Comparison of ENCODE assay signal across 1 cellular context in the genomic region with DNA sequence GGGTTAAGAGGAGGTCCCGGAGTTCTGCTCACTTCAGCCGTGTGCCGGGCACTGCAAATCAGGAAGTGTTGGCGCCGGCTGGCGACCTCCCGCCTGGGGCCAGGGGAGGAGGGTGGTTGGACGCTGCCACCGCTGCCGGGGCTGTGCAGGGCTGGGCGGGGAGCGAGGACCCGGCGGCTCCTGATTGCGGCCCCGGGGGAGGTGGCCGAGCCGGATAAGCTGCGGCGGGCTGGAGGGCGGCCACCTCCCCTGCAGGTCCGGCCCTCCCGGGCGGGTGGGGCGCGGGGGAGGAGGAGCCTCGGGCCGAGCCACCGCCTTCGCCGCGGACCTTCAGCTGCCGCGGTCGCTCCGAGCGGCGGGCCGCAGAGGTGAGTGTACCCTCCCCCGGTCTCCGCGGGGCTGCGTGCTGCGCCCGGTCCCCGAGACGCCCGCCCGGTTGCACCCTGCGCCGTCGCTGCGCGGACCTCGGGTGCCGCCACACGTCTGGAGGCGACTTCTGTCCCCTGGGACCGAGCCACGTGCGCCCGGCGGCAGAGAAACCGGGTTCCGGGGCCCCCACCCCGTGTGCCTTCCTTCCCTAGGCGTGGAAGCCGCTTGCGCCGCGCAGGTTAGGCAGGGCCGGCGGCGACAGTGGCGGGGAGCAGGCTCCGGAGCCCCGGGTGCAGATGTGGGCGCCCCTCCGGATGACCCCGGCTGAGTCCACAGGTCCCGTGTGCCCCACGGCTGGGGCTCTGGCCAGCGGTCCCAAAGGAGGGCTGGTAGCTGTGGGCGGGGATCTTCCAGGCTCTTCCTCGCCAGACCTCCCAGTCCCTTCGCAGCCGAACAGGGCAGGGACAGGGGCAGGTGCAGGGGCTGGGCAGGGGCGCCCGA.
TF ChIP-seq lines count a peak whose summit lies in the region.

A gene with protein sequence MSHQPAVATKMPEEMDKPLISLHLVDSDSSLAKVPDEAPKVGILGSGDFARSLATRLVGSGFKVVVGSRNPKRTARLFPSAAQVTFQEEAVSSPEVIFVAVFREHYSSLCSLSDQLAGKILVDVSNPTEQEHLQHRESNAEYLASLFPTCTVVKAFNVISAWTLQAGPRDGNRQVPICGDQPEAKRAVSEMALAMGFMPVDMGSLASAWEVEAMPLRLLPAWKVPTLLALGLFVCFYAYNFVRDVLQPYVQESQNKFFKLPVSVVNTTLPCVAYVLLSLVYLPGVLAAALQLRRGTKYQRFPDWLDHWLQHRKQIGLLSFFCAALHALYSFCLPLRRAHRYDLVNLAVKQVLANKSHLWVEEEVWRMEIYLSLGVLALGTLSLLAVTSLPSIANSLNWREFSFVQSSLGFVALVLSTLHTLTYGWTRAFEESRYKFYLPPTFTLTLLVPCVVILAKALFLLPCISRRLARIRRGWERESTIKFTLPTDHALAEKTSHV (plus strand): TSS at position 314 of the 870 bp plus-strand sequence. CDS start 7,179 bp downstream, outside the sequence.

TF ChIP-seq in HepG2, 621 proteins besides CTCF, POLR2A, EP300 and RAD21 (continued from another document and continues in another):
- no peak for TF ChIP-seq TEAD3 (CRISPR knock-in tag; optimal IDR thresholded peaks at IDR 0.05; ENCODE audit: borderline replicate concordance)
- no peak for TF ChIP-seq KDM6A (CRISPR knock-in tag; IDR thresholded peaks at IDR 0.05; ENCODE audit: low read depth)
- TF ChIP-seq SIX4 (CRISPR knock-in tag; IDR thresholded peaks at IDR 0.05): peak; percentile 14; the same call in 1 of the 2 replicates
- TF ChIP-seq SMAD1 (CRISPR knock-in tag; IDR thresholded peaks at IDR 0.05; ENCODE audit: borderline replicate concordance, low read depth): no peak
- no peak; the same call in none of the 2 replicates for TF ChIP-seq KAT7 (CRISPR knock-in tag; IDR thresholded peaks at IDR 0.05; ENCODE audit: borderline replicate concordance)
- TF ChIP-seq ATF7 (IDR thresholded peaks at IDR 0.05): no peak
- peak; percentile 17; the same call in 1 of the 2 replicates for TF ChIP-seq ATF7 (CRISPR knock-in tag; IDR thresholded peaks at IDR 0.05)
- no peak for TF ChIP-seq ZNF501 (CRISPR knock-in tag; IDR thresholded peaks at IDR 0.05)
- no peak for TF ChIP-seq ZFP1 (CRISPR knock-in tag; IDR thresholded peaks at IDR 0.05)
- peak; percentile 15; the same call in 1 of the 2 replicates for TF ChIP-seq ZNF12 (CRISPR knock-in tag; IDR thresholded peaks at IDR 0.05)
- TF ChIP-seq, protein P1, sequence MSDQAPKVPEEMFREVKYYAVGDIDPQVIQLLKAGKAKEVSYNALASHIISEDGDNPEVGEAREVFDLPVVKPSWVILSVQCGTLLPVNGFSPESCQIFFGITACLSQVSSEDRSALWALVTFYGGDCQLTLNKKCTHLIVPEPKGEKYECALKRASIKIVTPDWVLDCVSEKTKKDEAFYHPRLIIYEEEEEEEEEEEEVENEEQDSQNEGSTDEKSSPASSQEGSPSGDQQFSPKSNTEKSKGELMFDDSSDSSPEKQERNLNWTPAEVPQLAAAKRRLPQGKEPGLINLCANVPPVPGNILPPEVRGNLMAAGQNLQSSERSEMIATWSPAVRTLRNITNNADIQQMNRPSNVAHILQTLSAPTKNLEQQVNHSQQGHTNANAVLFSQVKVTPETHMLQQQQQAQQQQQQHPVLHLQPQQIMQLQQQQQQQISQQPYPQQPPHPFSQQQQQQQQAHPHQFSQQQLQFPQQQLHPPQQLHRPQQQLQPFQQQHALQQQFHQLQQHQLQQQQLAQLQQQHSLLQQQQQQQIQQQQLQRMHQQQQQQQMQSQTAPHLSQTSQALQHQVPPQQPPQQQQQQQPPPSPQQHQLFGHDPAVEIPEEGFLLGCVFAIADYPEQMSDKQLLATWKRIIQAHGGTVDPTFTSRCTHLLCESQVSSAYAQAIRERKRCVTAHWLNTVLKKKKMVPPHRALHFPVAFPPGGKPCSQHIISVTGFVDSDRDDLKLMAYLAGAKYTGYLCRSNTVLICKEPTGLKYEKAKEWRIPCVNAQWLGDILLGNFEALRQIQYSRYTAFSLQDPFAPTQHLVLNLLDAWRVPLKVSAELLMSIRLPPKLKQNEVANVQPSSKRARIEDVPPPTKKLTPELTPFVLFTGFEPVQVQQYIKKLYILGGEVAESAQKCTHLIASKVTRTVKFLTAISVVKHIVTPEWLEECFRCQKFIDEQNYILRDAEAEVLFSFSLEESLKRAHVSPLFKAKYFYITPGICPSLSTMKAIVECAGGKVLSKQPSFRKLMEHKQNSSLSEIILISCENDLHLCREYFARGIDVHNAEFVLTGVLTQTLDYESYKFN (CRISPR knock-in tag; conservative IDR thresholded peaks at IDR 0.05): peak; percentile 43
- 0 out of 2 replicates have a peak, but pooled peaks have one; percentile 40 for TF ChIP-seq RELA (CRISPR knock-in tag; IDR thresholded peaks at IDR 0.05)
- TF ChIP-seq SALL2 (CRISPR knock-in tag; IDR thresholded peaks at IDR 0.05): peak; percentile 42
- TF ChIP-seq, protein P2, sequence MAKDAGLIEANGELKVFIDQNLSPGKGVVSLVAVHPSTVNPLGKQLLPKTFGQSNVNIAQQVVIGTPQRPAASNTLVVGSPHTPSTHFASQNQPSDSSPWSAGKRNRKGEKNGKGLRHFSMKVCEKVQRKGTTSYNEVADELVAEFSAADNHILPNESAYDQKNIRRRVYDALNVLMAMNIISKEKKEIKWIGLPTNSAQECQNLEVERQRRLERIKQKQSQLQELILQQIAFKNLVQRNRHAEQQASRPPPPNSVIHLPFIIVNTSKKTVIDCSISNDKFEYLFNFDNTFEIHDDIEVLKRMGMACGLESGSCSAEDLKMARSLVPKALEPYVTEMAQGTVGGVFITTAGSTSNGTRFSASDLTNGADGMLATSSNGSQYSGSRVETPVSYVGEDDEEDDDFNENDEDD (CRISPR knock-in tag; IDR thresholded peaks at IDR 0.05; ENCODE audit: borderline replicate concordance): peak; percentile 39; the same call in 1 of the 2 replicates
- peak; percentile 66; the same call in 1 of the 2 replicates for TF ChIP-seq IRX3 (CRISPR knock-in tag; IDR thresholded peaks at IDR 0.05; ENCODE audit: borderline replicate concordance, low read depth)
- TF ChIP-seq NFKB2 (CRISPR knock-in tag; IDR thresholded peaks at IDR 0.05; ENCODE audit: borderline replicate concordance): peak; percentile 52
- TF ChIP-seq GABPA (IDR thresholded peaks at IDR 0.05; ENCODE audit: low read depth, low read length): no peak
- no peak for TF ChIP-seq GABPA (CRISPR knock-in tag; IDR thresholded peaks at IDR 0.05; ENCODE audit: low read depth)
- 0 out of 4 replicates have a peak, but pooled peaks of 1 of the 2 experiments have one; percentile 30 for TF ChIP-seq KLF16 (CRISPR knock-in tag; IDR thresholded peaks at IDR 0.05)
- TF ChIP-seq, protein P3, sequence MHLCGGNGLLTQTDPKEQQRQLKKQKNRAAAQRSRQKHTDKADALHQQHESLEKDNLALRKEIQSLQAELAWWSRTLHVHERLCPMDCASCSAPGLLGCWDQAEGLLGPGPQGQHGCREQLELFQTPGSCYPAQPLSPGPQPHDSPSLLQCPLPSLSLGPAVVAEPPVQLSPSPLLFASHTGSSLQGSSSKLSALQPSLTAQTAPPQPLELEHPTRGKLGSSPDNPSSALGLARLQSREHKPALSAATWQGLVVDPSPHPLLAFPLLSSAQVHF (CRISPR knock-in tag; IDR thresholded peaks at IDR 0.05): no peak
- TF ChIP-seq ZNF33B (CRISPR knock-in tag; IDR thresholded peaks at IDR 0.05): peak; percentile 60
- TF ChIP-seq, protein P4, sequence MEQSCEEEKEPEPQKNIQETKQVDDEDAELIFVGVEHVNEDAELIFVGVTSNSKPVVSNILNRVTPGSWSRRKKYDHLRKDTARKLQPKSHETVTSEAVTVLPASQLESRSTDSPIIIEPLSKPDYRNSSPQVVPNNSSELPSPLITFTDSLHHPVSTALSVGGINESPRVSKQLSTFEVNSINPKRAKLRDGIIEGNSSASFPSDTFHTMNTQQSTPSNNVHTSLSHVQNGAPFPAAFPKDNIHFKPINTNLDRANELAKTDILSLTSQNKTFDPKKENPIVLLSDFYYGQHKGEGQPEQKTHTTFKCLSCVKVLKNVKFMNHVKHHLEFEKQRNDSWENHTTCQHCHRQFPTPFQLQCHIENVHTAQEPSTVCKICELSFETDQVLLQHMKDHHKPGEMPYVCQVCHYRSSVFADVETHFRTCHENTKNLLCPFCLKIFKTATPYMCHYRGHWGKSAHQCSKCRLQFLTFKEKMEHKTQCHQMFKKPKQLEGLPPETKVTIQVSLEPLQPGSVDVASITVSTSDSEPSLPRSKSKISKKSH (CRISPR knock-in tag; IDR thresholded peaks at IDR 0.05; ENCODE audit: borderline replicate concordance): no peak
- TF ChIP-seq, protein P5, sequence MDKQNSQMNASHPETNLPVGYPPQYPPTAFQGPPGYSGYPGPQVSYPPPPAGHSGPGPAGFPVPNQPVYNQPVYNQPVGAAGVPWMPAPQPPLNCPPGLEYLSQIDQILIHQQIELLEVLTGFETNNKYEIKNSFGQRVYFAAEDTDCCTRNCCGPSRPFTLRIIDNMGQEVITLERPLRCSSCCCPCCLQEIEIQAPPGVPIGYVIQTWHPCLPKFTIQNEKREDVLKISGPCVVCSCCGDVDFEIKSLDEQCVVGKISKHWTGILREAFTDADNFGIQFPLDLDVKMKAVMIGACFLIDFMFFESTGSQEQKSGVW (CRISPR knock-in tag; IDR thresholded peaks at IDR 0.05; ENCODE audit: borderline replicate concordance): 0 out of 2 replicates have a peak, but pooled peaks have one; percentile 21
- TF ChIP-seq SALL1 (CRISPR knock-in tag; IDR thresholded peaks at IDR 0.05): no peak
- TF ChIP-seq ETV5 (CRISPR knock-in tag; IDR thresholded peaks at IDR 0.05; ENCODE audit: borderline replicate concordance): peak; percentile 27; the same call in 1 of the 2 replicates
- TF ChIP-seq ZNF749 (CRISPR knock-in tag; IDR thresholded peaks at IDR 0.05; ENCODE audit: borderline replicate concordance): no peak
- TF ChIP-seq ZNF367 (CRISPR knock-in tag; IDR thresholded peaks at IDR 0.05; ENCODE audit: borderline replicate concordance): no peak
- TF ChIP-seq ZNF446 (CRISPR knock-in tag; IDR thresholded peaks at IDR 0.05): no peak; the same call in none of the 2 replicates
- TF ChIP-seq, protein P6, sequence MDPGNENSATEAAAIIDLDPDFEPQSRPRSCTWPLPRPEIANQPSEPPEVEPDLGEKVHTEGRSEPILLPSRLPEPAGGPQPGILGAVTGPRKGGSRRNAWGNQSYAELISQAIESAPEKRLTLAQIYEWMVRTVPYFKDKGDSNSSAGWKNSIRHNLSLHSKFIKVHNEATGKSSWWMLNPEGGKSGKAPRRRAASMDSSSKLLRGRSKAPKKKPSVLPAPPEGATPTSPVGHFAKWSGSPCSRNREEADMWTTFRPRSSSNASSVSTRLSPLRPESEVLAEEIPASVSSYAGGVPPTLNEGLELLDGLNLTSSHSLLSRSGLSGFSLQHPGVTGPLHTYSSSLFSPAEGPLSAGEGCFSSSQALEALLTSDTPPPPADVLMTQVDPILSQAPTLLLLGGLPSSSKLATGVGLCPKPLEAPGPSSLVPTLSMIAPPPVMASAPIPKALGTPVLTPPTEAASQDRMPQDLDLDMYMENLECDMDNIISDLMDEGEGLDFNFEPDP (CRISPR knock-in tag; conservative IDR thresholded peaks at IDR 0.05): no peak
- TF ChIP-seq ZNF629 (CRISPR knock-in tag; conservative IDR thresholded peaks at IDR 0.05): no peak
- no peak for TF ChIP-seq FOXK1 (CRISPR knock-in tag; IDR thresholded peaks at IDR 0.05; ENCODE audit: borderline replicate concordance, low read depth)
- peak; percentile 15 for TF ChIP-seq XRCC5 (optimal IDR thresholded peaks at IDR 0.05; ENCODE audit: low read length)
- no peak for TF ChIP-seq ZNF224 (CRISPR knock-in tag; IDR thresholded peaks at IDR 0.05)
- TF ChIP-seq ZNF335 (CRISPR knock-in tag; IDR thresholded peaks at IDR 0.05): no peak
- 0 out of 2 replicates have a peak, but pooled peaks have one; percentile 30 for TF ChIP-seq KLF11 (CRISPR knock-in tag; IDR thresholded peaks at IDR 0.05)
- no peak; the same call in 1 of the 2 replicates for TF ChIP-seq ZC3H13 (CRISPR knock-in tag; IDR thresholded peaks at IDR 0.05)
- peak; percentile 39; the same call in 1 of the 2 replicates for TF ChIP-seq RNF2 (conservative IDR thresholded peaks at IDR 0.05; ENCODE audit: low read depth)
- TF ChIP-seq SETDB1 (CRISPR knock-in tag; IDR thresholded peaks at IDR 0.05; ENCODE audit: borderline replicate concordance): no peak
- no peak for TF ChIP-seq TCF7 (IDR thresholded peaks at IDR 0.05; ENCODE audit: low read depth)
- TF ChIP-seq ZNF7 (CRISPR knock-in tag; IDR thresholded peaks at IDR 0.05): no peak
- TF ChIP-seq, protein P7, sequence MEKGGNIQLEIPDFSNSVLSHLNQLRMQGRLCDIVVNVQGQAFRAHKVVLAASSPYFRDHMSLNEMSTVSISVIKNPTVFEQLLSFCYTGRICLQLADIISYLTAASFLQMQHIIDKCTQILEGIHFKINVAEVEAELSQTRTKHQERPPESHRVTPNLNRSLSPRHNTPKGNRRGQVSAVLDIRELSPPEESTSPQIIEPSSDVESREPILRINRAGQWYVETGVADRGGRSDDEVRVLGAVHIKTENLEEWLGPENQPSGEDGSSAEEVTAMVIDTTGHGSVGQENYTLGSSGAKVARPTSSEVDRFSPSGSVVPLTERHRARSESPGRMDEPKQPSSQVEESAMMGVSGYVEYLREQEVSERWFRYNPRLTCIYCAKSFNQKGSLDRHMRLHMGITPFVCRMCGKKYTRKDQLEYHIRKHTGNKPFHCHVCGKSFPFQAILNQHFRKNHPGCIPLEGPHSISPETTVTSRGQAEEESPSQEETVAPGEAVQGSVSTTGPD (CRISPR knock-in tag; IDR thresholded peaks at IDR 0.05): no peak
- TF ChIP-seq, protein P8, sequence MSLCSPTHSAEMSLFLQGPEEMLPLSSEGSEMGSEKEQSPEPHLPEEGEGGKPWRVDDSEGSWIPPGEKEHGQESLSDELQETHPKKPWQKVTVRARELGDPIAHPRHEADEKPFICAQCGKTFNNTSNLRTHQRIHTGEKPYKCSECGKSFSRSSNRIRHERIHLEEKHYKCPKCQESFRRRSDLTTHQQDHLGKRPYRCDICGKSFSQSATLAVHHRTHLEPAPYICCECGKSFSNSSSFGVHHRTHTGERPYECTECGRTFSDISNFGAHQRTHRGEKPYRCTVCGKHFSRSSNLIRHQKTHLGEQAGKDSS (CRISPR knock-in tag; IDR thresholded peaks at IDR 0.05; ENCODE audit: borderline replicate concordance, low read depth): peak; percentile 91; the same call in 1 of the 2 replicates
- TF ChIP-seq ZNF672 (CRISPR knock-in tag; IDR thresholded peaks at IDR 0.05): no peak; the same call in 1 of the 2 replicates
- TF ChIP-seq TEAD2 (CRISPR knock-in tag; IDR thresholded peaks at IDR 0.05): no peak
- no peak for TF ChIP-seq ZKSCAN1 (IDR thresholded peaks at IDR 0.05; ENCODE audit: low read length)
- TF ChIP-seq, protein P9, sequence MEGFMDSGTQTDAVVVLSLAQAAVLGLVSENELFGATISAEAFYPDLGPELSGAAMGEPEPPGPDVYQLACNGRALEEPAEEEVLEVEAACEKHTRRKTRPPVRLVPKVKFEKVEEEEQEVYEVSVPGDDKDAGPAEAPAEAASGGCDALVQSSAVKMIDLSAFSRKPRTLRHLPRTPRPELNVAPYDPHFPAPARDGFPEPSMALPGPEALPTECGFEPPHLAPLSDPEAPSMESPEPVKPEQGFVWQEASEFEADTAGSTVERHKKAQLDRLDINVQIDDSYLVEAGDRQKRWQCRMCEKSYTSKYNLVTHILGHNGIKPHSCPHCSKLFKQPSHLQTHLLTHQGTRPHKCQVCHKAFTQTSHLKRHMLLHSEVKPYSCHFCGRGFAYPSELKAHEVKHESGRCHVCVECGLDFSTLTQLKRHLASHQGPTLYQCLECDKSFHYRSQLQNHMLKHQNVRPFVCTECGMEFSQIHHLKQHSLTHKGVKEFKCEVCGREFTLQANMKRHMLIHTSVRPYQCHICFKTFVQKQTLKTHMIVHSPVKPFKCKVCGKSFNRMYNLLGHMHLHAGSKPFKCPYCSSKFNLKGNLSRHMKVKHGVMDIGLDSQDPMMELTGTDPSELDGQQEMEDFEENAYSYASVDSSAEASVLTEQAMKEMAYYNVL (CRISPR knock-in tag; IDR thresholded peaks at IDR 0.05; ENCODE audit: borderline replicate concordance): no peak
